Comparison of ENCODE assay signal across 8 cellular contexts in the genomic region with DNA sequence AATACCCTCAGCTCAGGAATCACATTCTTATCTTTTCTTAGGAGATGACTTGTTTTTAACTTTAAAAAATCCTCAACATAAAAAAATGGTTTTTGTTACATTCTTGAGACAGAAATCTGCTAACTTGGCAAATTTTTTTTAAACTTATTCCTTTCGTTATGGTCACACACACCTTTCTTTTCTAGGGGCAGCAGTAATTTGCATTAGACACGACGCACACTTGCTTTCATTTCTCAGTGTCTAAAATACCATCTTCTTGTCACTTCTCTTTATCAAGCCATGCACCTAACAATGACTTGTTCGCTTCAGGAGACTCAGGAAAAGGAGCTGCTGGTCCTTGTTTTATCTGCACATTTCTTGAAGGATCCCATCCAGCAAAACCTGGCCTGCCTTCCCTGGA.
DNase-seq lines count a peak whose midpoint lies in the region; ATAC-seq and TF ChIP-seq lines count a peak whose summit lies in the region.

No MANE protein-coding gene starts in this region.

- peaks cover 45 to 51% (median 50%) of the 10 kb centered on the region in 3 donors for H3K4me1 Mint-ChIP-seq in CD8-positive, alpha-beta memory T cell
- H3K4me1 Mint-ChIP-seq in brain, result peaks cover 55% of the 10 kb centered on the region

- H3K27ac ChIP-seq in CD8-positive, alpha-beta memory T cell (ENCODE audit: low read depth, low read length), result peak overlapping the region; percentile 71

- H3K27me3 ChIP-seq in CD8-positive, alpha-beta memory T cell (ENCODE audit: insufficient read depth, low read length, poor library complexity, severe bottlenecking), result no peaks in the 10 kb centered on the region

- peaks cover 0 to 6% (median 0%) of the 10 kb centered on the region in 5 donors for H3K9me3 Mint-ChIP-seq in CD8-positive, alpha-beta memory T cell
- H3K9me3 Mint-ChIP-seq in brain, result peaks cover 0 to 3% (median 0%) of the 10 kb centered on the region in 5 experiments

- H3K36me3 Mint-ChIP-seq in CD8-positive, alpha-beta memory T cell, result peaks cover 0 to 5% (median 5%) of the 10 kb centered on the region in 3 donors
- no peaks in the 10 kb centered on the region for H3K36me3 Mint-ChIP-seq in brain

- H3K4me1 ChIP-seq in CD8-positive, alpha-beta memory T cell (ENCODE audit: insufficient read depth, low read length), result peaks cover 26% of the 10 kb centered on the region

- TF ChIP-seq CTCF in brain (conservative IDR thresholded peaks at IDR 0.05), result no peak

- ATAC-seq in GM19468 (IDR thresholded peaks at IDR 0.05; ENCODE audit: extremely low read depth, unreplicated experiment), result peak; percentile 31
- ATAC-seq in HG03460 (IDR thresholded peaks at IDR 0.05; ENCODE audit: unreplicated experiment), result peak; percentile 59
- no peak for ATAC-seq in esophagus mucosa

- peaks cover 0 to 1% of the 10 kb centered on the region in 2 donors for H3K27me3 Mint-ChIP-seq in CD8-positive, alpha-beta memory T cell
- peaks cover 4% of the 10 kb centered on the region for H3K27me3 Mint-ChIP-seq in brain

- peak overlapping the region; percentile 49 to 91 (median 84) for H3K27ac Mint-ChIP-seq in CD8-positive, alpha-beta memory T cell
- peak overlapping the region in 3 of 5 experiments; percentile 79 to 89 (median 88) for H3K27ac Mint-ChIP-seq in brain

- H3K9me3 ChIP-seq in CD8-positive, alpha-beta memory T cell (ENCODE audit: low read length), result no peaks in the 10 kb centered on the region

- no peaks in the 10 kb centered on the region for H3K36me3 ChIP-seq in CD8-positive, alpha-beta memory T cell (ENCODE audit: insufficient read depth, low read length)

- H3K4me3 ChIP-seq in CD8-positive, alpha-beta memory T cell (ENCODE audit: low read length), result peak overlapping the region; percentile 14

- CTCF ChIA-PET in CD8-positive, alpha-beta memory T cell (lab: Charles Lee), result interaction anchor here (1.0 kb wide), 1 partner anchor 12 kb away, joined by 3 read pairs; no protein-coding TSS in a partner anchor

- H3K4me3 Mint-ChIP-seq in CD8-positive, alpha-beta memory T cell, result peak overlapping the region; percentile 19 to 86 (median 75)
- H3K4me3 Mint-ChIP-seq in brain, result peak overlapping the region in 2 of 5 experiments; percentile 26 to 58

- POLR2A ChIA-PET in CD8-positive, alpha-beta memory T cell (lab: Charles Lee), result interaction anchor here (3.1 kb wide), 1 partner anchor 11 kb away, joined by 15 read pairs; no protein-coding TSS in a partner anchor

- DNase-seq in CD8-positive, alpha-beta memory T cell, result no peak
- no peak for DNase-seq in NCI-H1092 (lab: John Stamatoyannopoulos, UW)
- DNase-seq in NCI-H1048 (lab: John Stamatoyannopoulos, UW), result no peak
- DNase-seq in GDM1 (lab: John Stamatoyannopoulos, UW), result no peak
